In the genomic region with DNA sequence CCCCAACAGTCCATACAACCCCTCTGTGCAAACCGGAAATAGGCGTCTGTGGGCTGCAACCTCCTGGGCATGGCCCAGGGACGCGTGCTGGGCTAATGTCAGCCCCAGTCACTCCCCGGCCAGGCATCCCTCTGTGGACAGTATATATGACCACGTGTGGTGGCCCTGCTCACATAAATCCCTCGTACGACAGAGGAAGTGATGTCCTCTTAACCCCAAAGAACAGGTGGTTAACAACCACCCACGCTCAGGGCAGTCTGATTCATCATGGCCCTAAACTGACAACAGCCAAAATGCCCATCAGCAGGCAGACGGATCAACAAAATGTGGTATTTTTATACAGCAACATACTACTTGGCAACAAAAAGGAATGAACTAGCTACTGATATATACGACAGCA, we compare ENCODE assay signal across 1 cellular context.
TF ChIP-seq lines count a peak whose summit lies in the region.

No MANE protein-coding gene starts in this region.

TF ChIP-seq in HepG2, 621 proteins besides CTCF, POLR2A, EP300 and RAD21:
- no peak for TF ChIP-seq NR3C1 (CRISPR knock-in tag; IDR thresholded peaks at IDR 0.05)
- TF ChIP-seq, protein P1, sequence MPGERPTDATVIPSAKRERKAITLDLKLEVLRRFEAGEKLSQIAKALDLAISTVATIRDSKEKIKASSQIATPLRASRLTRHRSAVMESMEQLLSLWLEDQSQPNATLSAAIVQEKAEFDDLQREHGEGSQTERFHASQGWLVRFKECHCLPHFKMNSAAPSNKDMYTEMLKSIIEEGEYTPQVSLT (CRISPR knock-in tag; IDR thresholded peaks at IDR 0.05; ENCODE audit: borderline replicate concordance, low read depth) = no peak
- TF ChIP-seq ZSCAN21 (CRISPR knock-in tag; IDR thresholded peaks at IDR 0.05; ENCODE audit: borderline replicate concordance) = no peak
- TF ChIP-seq, protein P2, sequence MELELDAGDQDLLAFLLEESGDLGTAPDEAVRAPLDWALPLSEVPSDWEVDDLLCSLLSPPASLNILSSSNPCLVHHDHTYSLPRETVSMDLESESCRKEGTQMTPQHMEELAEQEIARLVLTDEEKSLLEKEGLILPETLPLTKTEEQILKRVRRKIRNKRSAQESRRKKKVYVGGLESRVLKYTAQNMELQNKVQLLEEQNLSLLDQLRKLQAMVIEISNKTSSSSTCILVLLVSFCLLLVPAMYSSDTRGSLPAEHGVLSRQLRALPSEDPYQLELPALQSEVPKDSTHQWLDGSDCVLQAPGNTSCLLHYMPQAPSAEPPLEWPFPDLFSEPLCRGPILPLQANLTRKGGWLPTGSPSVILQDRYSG (CRISPR knock-in tag; IDR thresholded peaks at IDR 0.05) = no peak
- no peak for TF ChIP-seq SMARCE1 (IDR thresholded peaks at IDR 0.05; ENCODE audit: borderline replicate concordance)
- no peak for TF ChIP-seq SPEN (CRISPR knock-in tag; IDR thresholded peaks at IDR 0.05; ENCODE audit: low read depth)
- no peak for TF ChIP-seq FLYWCH1 (CRISPR knock-in tag; IDR thresholded peaks at IDR 0.05)
- no peak for TF ChIP-seq FOXJ3 (CRISPR knock-in tag; IDR thresholded peaks at IDR 0.05; ENCODE audit: borderline replicate concordance)
- TF ChIP-seq ZC3H4 (CRISPR knock-in tag; IDR thresholded peaks at IDR 0.05; ENCODE audit: borderline replicate concordance) = no peak
- no peak for TF ChIP-seq ZNF841 (CRISPR knock-in tag; IDR thresholded peaks at IDR 0.05; ENCODE audit: borderline replicate concordance)
- TF ChIP-seq TAF1 (CRISPR knock-in tag; IDR thresholded peaks at IDR 0.05) = no peak
- TF ChIP-seq, protein P3, sequence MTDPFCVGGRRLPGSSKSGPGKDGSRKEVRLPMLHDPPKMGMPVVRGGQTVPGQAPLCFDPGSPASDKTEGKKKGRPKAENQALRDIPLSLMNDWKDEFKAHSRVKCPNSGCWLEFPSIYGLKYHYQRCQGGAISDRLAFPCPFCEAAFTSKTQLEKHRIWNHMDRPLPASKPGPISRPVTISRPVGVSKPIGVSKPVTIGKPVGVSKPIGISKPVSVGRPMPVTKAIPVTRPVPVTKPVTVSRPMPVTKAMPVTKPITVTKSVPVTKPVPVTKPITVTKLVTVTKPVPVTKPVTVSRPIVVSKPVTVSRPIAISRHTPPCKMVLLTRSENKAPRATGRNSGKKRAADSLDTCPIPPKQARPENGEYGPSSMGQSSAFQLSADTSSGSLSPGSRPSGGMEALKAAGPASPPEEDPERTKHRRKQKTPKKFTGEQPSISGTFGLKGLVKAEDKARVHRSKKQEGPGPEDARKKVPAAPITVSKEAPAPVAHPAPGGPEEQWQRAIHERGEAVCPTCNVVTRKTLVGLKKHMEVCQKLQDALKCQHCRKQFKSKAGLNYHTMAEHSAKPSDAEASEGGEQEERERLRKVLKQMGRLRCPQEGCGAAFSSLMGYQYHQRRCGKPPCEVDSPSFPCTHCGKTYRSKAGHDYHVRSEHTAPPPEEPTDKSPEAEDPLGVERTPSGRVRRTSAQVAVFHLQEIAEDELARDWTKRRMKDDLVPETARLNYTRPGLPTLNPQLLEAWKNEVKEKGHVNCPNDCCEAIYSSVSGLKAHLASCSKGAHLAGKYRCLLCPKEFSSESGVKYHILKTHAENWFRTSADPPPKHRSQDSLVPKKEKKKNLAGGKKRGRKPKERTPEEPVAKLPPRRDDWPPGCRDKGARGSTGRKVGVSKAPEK (CRISPR knock-in tag; IDR thresholded peaks at IDR 0.05; ENCODE audit: borderline replicate concordance) = no peak
- TF ChIP-seq ZNF607 (CRISPR knock-in tag; IDR thresholded peaks at IDR 0.05; ENCODE audit: borderline replicate concordance) = no peak
- TF ChIP-seq ZNF253 (CRISPR knock-in tag; IDR thresholded peaks at IDR 0.05; ENCODE audit: borderline replicate concordance) = no peak
- TF ChIP-seq ZNF225 (CRISPR knock-in tag; IDR thresholded peaks at IDR 0.05) = no peak
- no peak for TF ChIP-seq SATB2 (CRISPR knock-in tag; IDR thresholded peaks at IDR 0.05)
- TF ChIP-seq NCOA5 (CRISPR knock-in tag; IDR thresholded peaks at IDR 0.05) = no peak
